Comparison of ENCODE assay signal across 1 cellular context in genomic region chr1:109642610-109643009, GRCh38.
TF ChIP-seq lines count a peak whose summit lies in the region.

No MANE protein-coding gene starts in this region.

TF ChIP-seq in IMR-90, 13 proteins besides CTCF, POLR2A, EP300 and RAD21:
- TF ChIP-seq USF2 (IDR thresholded peaks at IDR 0.05; ENCODE audit: low read depth, low read length) (peak; percentile 87), MAFK (IDR thresholded peaks at IDR 0.05; ENCODE audit: low read depth, low read length) (no peak), BHLHE40 (IDR thresholded peaks at IDR 0.05; ENCODE audit: low read depth, low read length) (peak; percentile 57; the same call in 1 of the 2 replicates), NFE2L2 (IDR thresholded peaks at IDR 0.05; ENCODE audit: low read depth, low read length) (no peak)
TF ChIP-seq in IMR-90: peak in this region for 2.
